In genomic region chr9:127599550-127599891, GRCh38 we compare ENCODE assay signal across 16 cellular contexts. TPM values are rescaled to one million over a fixed set of nuclear protein-coding genes. Genes with fewer than 3 reads are reported as not detected.
DNase-seq lines count a peak whose midpoint lies in the region; ATAC-seq and TF ChIP-seq lines count a peak whose summit lies in the region.
"Had no signal": no experiment of that assay in that cellular context is flagged by ENCODE, and none has a peak within 500 bp of the region (broad histone marks: within the 10 kb centered on the region; RNA-seq: fewer than 3 reads in every experiment).

No MANE protein-coding gene starts in this region.

- POLR2A ChIA-PET in HEK293 (lab: Yijun Ruan, JAX) = interaction anchor here (0.5 kb wide), 1 partner anchor 11 kb away, joined by 5 read pairs; no protein-coding TSS in a partner anchor

- no peak overlapping the region for H3K23ac ChIP-seq in trophoblast cell (ENCODE audit: low read length)

- WGBS in trophoblast cell (ENCODE audit: extremely low coverage, insufficient coverage, insufficient read length) = no CpG with 5 or more reads among the region's 7 CpGs

- intact Hi-C loops in gastrocnemius medialis (cut with DNase I; ENCODE audit: low total_unique reads) = no loop called here

- peak overlapping the region; percentile 73 for H3K4me3 Mint-ChIP-seq in glutamatergic neuron (ENCODE audit: unreplicated experiment)

- H4K8ac ChIP-seq in trophoblast cell (ENCODE audit: low read depth, low read length) = no peak overlapping the region

- no peaks in the 10 kb centered on the region for H3K36me3 Mint-ChIP-seq in glutamatergic neuron (ENCODE audit: unreplicated experiment)
- H3K36me3 Mint-ChIP-seq: CD8-positive, alpha-beta memory T cell had no signal

- no peak overlapping the region for H3K9ac ChIP-seq in trophoblast cell (ENCODE audit: low read length)

- no peak overlapping the region for H2AFZ ChIP-seq in trophoblast cell (ENCODE audit: insufficient read depth, low read length, poor library complexity)

- CTCF ChIA-PET in HEK293 (lab: Yijun Ruan, JAX) = interaction anchor here (0.6 to 5.3 kb wide), 6 partner anchors 9 to 135 kb away, joined by 3 to 20 read pairs (median 4); partner anchors contain the start of gene TOR2A

- no peak overlapping the region for H2BK120ac ChIP-seq in trophoblast cell (ENCODE audit: insufficient read depth, low read length, poor library complexity)

- peaks cover 1% of the 10 kb centered on the region for H3K9me3 Mint-ChIP-seq in glutamatergic neuron (ENCODE audit: unreplicated experiment)
- H3K9me3 Mint-ChIP-seq: CD8-positive, alpha-beta memory T cell had no signal

- H3K27ac ChIP-seq in HEK293 (ENCODE audit: extremely low read depth, low read depth, low read length) (no peak overlapping the region), WERI-Rb-1 (no peak overlapping the region), trophoblast cell (ENCODE audit: low read depth, low read length) (no peak overlapping the region), gastrocnemius medialis (no peak overlapping the region)

- in situ Hi-C loops in gastrocnemius medialis (cut with MboI; ENCODE audit: low sequenced_read_pairs in 4 of 4) = loop anchor here in 2 of 4 donors (10.0 kb wide), 2 partner anchors 135 to 325 kb away; partner anchors contain the start of gene TOR2A (in 1 of the 2)

- DNase-seq in WERI-Rb-1 (no peak), glutamatergic neuron (no peak), trophoblast cell (no peak), UCSD-AML1 (lab: John Stamatoyannopoulos, UW; ENCODE audit: unreplicated experiment) (no peak), gastrocnemius medialis (no peak), NCI-H69 (lab: John Stamatoyannopoulos, UW) (no peak)
- DNase-seq: CD8-positive, alpha-beta memory T cell; H7; KG1; MV-4-11; NCI-H1417; NCI-H187; NCI-H2107; NCI-H226 had no signal

- H4K12ac ChIP-seq in trophoblast cell (ENCODE audit: low read depth, low read length) = no peak overlapping the region

- no peaks in the 10 kb centered on the region for H3K9me3 ChIP-seq in HEK293 (ENCODE audit: control insufficient read depth, insufficient read depth, low read depth, low read length)
- H3K9me3 ChIP-seq in WERI-Rb-1 (ENCODE audit: severe bottlenecking) = no peaks in the 10 kb centered on the region
- H3K9me3 ChIP-seq in trophoblast cell (ENCODE audit: insufficient read depth, low read depth, low read length) = no peaks in the 10 kb centered on the region
- H3K9me3 ChIP-seq in gastrocnemius medialis = no peaks in the 10 kb centered on the region
- H3K9me3 ChIP-seq: BLaER1 treated with 17β-estradiol and CSF1 and Interleukin-3, amounts not matched to agents 10 nM and 100 nM had no signal

- H3K4me1 Mint-ChIP-seq in glutamatergic neuron (ENCODE audit: low read depth, unreplicated experiment) = peaks cover 11% of the 10 kb centered on the region
- H3K4me1 Mint-ChIP-seq: CD8-positive, alpha-beta memory T cell had no signal

- no peaks in the 10 kb centered on the region for H3K79me2 ChIP-seq in trophoblast cell (ENCODE audit: control insufficient read depth, insufficient read depth, low read length, poor library complexity)

- H3K4me3 ChIP-seq in HEK293 (ENCODE audit: low read depth, low read length) = no peak overlapping the region
- no peak overlapping the region for H3K4me3 ChIP-seq in WERI-Rb-1 (ENCODE audit: low read depth, low read length)
- H3K4me3 ChIP-seq in trophoblast cell (ENCODE audit: low read depth, low read length) = no peak overlapping the region
- H3K4me3 ChIP-seq in gastrocnemius medialis = no peak overlapping the region
- H3K4me3 ChIP-seq: BLaER1 treated with 17β-estradiol and CSF1 and Interleukin-3, amounts not matched to agents 10 nM and 100 nM had no signal

- no peaks in the 10 kb centered on the region for H3K79me1 ChIP-seq in trophoblast cell (ENCODE audit: low read length)

- no peak overlapping the region for H3K18ac ChIP-seq in trophoblast cell (ENCODE audit: low read length)

- H2BK5ac ChIP-seq in trophoblast cell (ENCODE audit: low read depth, low read length, poor library complexity) = no peak overlapping the region

- no peaks in the 10 kb centered on the region for H3K27me3 ChIP-seq in WERI-Rb-1 (ENCODE audit: insufficient read depth, low read depth, severe bottlenecking)
- no peaks in the 10 kb centered on the region for H3K27me3 ChIP-seq in trophoblast cell (ENCODE audit: insufficient read depth, low read length)
- H3K27me3 ChIP-seq in gastrocnemius medialis = no peaks in the 10 kb centered on the region
- H3K27me3 ChIP-seq: BLaER1 treated with 17β-estradiol and CSF1 and Interleukin-3, amounts not matched to agents 10 nM and 100 nM had no signal

- no peak overlapping the region for H2BK12ac ChIP-seq in trophoblast cell (ENCODE audit: low read length)

- no peak overlapping the region for H4K91ac ChIP-seq in trophoblast cell (ENCODE audit: low read depth, low read length)

- peaks cover 3% of the 10 kb centered on the region for H3K27me3 Mint-ChIP-seq in glutamatergic neuron (ENCODE audit: unreplicated experiment)

- 0 out of 2 replicates have a peak, but pooled peaks cover 2% of the 10 kb centered on the region for H3K4me1 ChIP-seq in HEK293 (ENCODE audit: control insufficient read depth, insufficient read depth, low read length)
- peaks cover 8% of the 10 kb centered on the region in 2 experiments for H3K4me1 ChIP-seq in trophoblast cell (ENCODE audit: control insufficient read depth in 1 of 2, insufficient read depth in 2 of 2, low read length in 2 of 2)
- no peaks in the 10 kb centered on the region for H3K4me1 ChIP-seq in gastrocnemius medialis

- peak overlapping the region; percentile 40 for H3K4me2 ChIP-seq in trophoblast cell (ENCODE audit: low read length)

- no peak for TF ChIP-seq POLR2A in gastrocnemius medialis (IDR thresholded peaks at IDR 0.05)

- H3K14ac ChIP-seq in trophoblast cell (ENCODE audit: low read length) = no peak overlapping the region

- H2AK5ac ChIP-seq in trophoblast cell (ENCODE audit: low read length) = no peak overlapping the region

- no peak overlapping the region for H3K4ac ChIP-seq in trophoblast cell (ENCODE audit: low read depth, low read length)

- TF ChIP-seq CTCF in HEK293 (tag by site-specific recombination; IDR thresholded peaks at IDR 0.05) (no peak), WERI-Rb-1 (IDR thresholded peaks at IDR 0.05; ENCODE audit: low read depth, low read length) (0 out of 2 replicates have a peak, but pooled peaks have one; percentile 8), glutamatergic neuron (IDR thresholded peaks at IDR 0.05; ENCODE audit: partially characterized antibody, unreplicated experiment) (no peak), gastrocnemius medialis (IDR thresholded peaks at IDR 0.05 in 4 of 5, conservative IDR thresholded peaks at IDR 0.05 in 1 of 5) (no peak)

- H3K27ac Mint-ChIP-seq in glutamatergic neuron (ENCODE audit: unreplicated experiment) = peak overlapping the region; percentile 70

- H3K36me3 ChIP-seq in HEK293 (ENCODE audit: control insufficient read depth in 2 of 2, insufficient read depth in 1 of 2, low read length in 2 of 2) (no peaks in the 10 kb centered on the region), WERI-Rb-1 (no peaks in the 10 kb centered on the region), trophoblast cell (ENCODE audit: control insufficient read depth in 1 of 2, insufficient read depth in 2 of 2, low read length in 2 of 2) (no peaks in the 10 kb centered on the region), gastrocnemius medialis (no peaks in the 10 kb centered on the region)
- H3K36me3 ChIP-seq: BLaER1 treated with 17β-estradiol and CSF1 and Interleukin-3, amounts not matched to agents 10 nM and 100 nM had no signal

- no peak for ATAC-seq in gastrocnemius medialis

TF ChIP-seq in HEK293, 187 proteins besides CTCF, POLR2A, EP300 and RAD21:
- no peak for TF ChIP-seq ZFHX2 (tag by site-specific recombination; conservative IDR thresholded peaks at IDR 0.05)
- TF ChIP-seq ZNF114 (tag by site-specific recombination; IDR thresholded peaks at IDR 0.05) = no peak
- no peak for TF ChIP-seq OVOL3 (tag by site-specific recombination; IDR thresholded peaks at IDR 0.05)
- TF ChIP-seq ZNF843 (tag by site-specific recombination; IDR thresholded peaks at IDR 0.05) = no peak
- TF ChIP-seq WT1 (tag by site-specific recombination; IDR thresholded peaks at IDR 0.05) = peak; percentile 96

RNA-seq across cellular contexts. Expression of gene STXBP1, which starts 12.6 kb away (rescaled TPM):
- total RNA-seq in glutamatergic neuron (ENCODE audit: unreplicated experiment) = 402 TPM
- 79.8 and 92.5 TPM in 2 replicates for polyA plus RNA-seq in trophoblast cell (2013)
- total RNA-seq in gastrocnemius medialis = 10 to 100 TPM in 2 of 4 donors, 1 to 10 TPM in 2; 3.4 to 36.8 (median 9.2) TPM

Comparison
In these comparisons a context has a peak if more than half of its experiments do, and no peak if none do; other contexts are left out.
1. RNA of gene STXBP1, which starts 12.6 kb away (total RNA-seq): 402 TPM in glutamatergic neuron (single experiment); 3.4 to 36.8 TPM in gastrocnemius medialis; every median in the first group is over 10 times any median in the second.